ENCODE assay signal across 2 cellular contexts in the genomic region with DNA sequence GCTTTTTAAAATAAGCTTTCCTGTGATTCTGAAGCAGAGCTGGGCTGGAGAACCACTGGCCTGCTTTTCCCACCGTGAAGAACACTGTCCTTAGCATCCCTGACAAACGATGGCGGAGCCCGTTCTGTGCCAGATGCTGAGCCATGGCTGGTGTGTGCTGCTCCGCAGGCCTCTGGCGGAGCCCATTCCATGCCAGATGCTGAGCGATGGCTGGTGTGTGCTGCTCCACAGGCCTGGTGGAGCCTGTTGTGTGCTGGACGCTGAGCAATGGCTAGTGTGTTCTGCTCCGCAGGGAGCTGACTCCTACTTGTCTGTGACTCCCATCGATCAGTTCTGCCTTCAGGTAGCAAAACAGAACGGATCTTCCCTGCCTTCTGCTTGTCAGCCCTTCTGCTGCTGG.
TF ChIP-seq lines count a peak whose summit lies in the region.

No MANE protein-coding gene starts in this region.

TF ChIP-seq in SK-N-SH, 30 proteins besides CTCF, POLR2A, EP300 and RAD21 (continued from another document):
- TF ChIP-seq, protein P1, sequence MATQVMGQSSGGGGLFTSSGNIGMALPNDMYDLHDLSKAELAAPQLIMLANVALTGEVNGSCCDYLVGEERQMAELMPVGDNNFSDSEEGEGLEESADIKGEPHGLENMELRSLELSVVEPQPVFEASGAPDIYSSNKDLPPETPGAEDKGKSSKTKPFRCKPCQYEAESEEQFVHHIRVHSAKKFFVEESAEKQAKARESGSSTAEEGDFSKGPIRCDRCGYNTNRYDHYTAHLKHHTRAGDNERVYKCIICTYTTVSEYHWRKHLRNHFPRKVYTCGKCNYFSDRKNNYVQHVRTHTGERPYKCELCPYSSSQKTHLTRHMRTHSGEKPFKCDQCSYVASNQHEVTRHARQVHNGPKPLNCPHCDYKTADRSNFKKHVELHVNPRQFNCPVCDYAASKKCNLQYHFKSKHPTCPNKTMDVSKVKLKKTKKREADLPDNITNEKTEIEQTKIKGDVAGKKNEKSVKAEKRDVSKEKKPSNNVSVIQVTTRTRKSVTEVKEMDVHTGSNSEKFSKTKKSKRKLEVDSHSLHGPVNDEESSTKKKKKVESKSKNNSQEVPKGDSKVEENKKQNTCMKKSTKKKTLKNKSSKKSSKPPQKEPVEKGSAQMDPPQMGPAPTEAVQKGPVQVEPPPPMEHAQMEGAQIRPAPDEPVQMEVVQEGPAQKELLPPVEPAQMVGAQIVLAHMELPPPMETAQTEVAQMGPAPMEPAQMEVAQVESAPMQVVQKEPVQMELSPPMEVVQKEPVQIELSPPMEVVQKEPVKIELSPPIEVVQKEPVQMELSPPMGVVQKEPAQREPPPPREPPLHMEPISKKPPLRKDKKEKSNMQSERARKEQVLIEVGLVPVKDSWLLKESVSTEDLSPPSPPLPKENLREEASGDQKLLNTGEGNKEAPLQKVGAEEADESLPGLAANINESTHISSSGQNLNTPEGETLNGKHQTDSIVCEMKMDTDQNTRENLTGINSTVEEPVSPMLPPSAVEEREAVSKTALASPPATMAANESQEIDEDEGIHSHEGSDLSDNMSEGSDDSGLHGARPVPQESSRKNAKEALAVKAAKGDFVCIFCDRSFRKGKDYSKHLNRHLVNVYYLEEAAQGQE (IDR thresholded peaks at IDR 0.05; ENCODE audit: low read depth, low read length) = no peak
- no peak for TF ChIP-seq FOXM1 (IDR thresholded peaks at IDR 0.05; ENCODE audit: low read depth)

TF ChIP-seq in SK-N-SH treated with all-trans-retinoic acid at 6 μM for 48 hours, 23 proteins besides CTCF, POLR2A, EP300 and RAD21 (continued from another document):
- no peak for TF ChIP-seq TOX (CRISPR knock-in tag; IDR thresholded peaks at IDR 0.05; ENCODE audit: borderline replicate concordance)
- no peak for TF ChIP-seq BACH2 (CRISPR knock-in tag; IDR thresholded peaks at IDR 0.05; ENCODE audit: borderline replicate concordance)
- no peak for TF ChIP-seq ZNF565 (CRISPR knock-in tag; conservative IDR thresholded peaks at IDR 0.05; ENCODE audit: low read depth)
- no peak for TF ChIP-seq RARB (CRISPR knock-in tag; IDR thresholded peaks at IDR 0.05)
- no peak for TF ChIP-seq ZFP30 (CRISPR knock-in tag; IDR thresholded peaks at IDR 0.05)
TF ChIP-seq in SK-N-SH treated with all-trans-retinoic acid at 6 μM for 48 hours: peak in this region for 0.
